Comparison of ENCODE assay signal across 1 cellular context in the genomic region with DNA sequence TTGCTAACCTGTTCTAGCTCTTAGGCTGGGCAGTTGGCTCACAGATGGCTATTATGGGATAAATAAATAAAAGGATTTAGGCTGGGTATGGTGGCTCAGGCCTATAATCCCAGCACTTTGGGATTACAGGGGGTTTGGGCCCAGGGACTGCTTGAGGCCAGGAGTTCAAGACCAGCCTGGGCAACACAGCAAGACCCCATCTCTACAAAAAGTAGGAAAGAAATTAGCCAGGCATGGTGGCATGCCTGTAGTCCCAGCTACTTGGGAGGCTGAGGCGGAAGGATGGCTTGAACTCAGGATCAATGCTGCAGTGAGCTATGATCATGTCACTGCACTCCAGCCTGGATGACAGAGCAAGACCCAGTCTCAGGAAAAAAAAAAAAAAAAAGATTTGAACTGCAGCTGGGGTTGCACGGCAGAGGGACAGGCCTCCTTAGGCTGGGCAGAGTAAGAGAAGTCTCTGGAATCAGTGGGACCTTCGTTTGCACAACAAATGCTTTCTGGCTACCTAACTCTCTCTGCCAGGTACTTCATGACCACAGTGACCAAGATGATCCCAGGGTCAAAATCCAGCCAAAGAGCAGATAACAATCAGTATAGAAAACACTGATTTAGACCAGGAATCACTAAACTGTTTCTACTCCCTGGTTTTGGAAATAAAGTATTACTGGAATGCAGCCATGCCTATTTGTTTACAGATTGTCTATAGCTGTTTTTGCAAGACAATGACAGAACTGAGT.
TF ChIP-seq lines count a peak whose summit lies in the region.

No MANE protein-coding gene starts in this region.

TF ChIP-seq in HepG2, 621 proteins besides CTCF, POLR2A, EP300 and RAD21 (continued from another document and continues in another):
- TF ChIP-seq, protein P1, sequence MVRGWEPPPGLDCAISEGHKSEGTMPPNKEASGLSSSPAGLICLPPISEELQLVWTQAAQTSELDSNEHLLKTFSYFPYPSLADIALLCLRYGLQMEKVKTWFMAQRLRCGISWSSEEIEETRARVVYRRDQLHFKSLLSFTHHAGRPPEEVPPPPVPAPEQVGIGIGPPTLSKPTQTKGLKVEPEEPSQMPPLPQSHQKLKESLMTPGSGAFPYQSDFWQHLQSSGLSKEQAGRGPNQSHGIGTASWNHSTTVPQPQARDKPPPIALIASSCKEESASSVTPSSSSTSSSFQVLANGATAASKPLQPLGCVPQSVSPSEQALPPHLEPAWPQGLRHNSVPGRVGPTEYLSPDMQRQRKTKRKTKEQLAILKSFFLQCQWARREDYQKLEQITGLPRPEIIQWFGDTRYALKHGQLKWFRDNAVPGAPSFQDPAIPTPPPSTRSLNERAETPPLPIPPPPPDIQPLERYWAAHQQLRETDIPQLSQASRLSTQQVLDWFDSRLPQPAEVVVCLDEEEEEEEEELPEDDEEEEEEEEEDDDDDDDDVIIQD (CRISPR knock-in tag; IDR thresholded peaks at IDR 0.05; ENCODE audit: low read depth), result no peak
- TF ChIP-seq, protein P2, sequence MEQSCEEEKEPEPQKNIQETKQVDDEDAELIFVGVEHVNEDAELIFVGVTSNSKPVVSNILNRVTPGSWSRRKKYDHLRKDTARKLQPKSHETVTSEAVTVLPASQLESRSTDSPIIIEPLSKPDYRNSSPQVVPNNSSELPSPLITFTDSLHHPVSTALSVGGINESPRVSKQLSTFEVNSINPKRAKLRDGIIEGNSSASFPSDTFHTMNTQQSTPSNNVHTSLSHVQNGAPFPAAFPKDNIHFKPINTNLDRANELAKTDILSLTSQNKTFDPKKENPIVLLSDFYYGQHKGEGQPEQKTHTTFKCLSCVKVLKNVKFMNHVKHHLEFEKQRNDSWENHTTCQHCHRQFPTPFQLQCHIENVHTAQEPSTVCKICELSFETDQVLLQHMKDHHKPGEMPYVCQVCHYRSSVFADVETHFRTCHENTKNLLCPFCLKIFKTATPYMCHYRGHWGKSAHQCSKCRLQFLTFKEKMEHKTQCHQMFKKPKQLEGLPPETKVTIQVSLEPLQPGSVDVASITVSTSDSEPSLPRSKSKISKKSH (CRISPR knock-in tag; IDR thresholded peaks at IDR 0.05; ENCODE audit: borderline replicate concordance), result no peak
- peak; percentile 30; the same call in 1 of the 2 replicates for TF ChIP-seq HDAC1 (CRISPR knock-in tag; IDR thresholded peaks at IDR 0.05)
- no peak for TF ChIP-seq PTBP1 (IDR thresholded peaks at IDR 0.05; ENCODE audit: low read depth, low read length, poor library complexity, severe bottlenecking)
- no peak for TF ChIP-seq ZFP36L2 (CRISPR knock-in tag; IDR thresholded peaks at IDR 0.05)
- TF ChIP-seq BATF2 (CRISPR knock-in tag; IDR thresholded peaks at IDR 0.05), result no peak
- TF ChIP-seq ZKSCAN5 (CRISPR knock-in tag; IDR thresholded peaks at IDR 0.05), result no peak
- TF ChIP-seq, protein P3, sequence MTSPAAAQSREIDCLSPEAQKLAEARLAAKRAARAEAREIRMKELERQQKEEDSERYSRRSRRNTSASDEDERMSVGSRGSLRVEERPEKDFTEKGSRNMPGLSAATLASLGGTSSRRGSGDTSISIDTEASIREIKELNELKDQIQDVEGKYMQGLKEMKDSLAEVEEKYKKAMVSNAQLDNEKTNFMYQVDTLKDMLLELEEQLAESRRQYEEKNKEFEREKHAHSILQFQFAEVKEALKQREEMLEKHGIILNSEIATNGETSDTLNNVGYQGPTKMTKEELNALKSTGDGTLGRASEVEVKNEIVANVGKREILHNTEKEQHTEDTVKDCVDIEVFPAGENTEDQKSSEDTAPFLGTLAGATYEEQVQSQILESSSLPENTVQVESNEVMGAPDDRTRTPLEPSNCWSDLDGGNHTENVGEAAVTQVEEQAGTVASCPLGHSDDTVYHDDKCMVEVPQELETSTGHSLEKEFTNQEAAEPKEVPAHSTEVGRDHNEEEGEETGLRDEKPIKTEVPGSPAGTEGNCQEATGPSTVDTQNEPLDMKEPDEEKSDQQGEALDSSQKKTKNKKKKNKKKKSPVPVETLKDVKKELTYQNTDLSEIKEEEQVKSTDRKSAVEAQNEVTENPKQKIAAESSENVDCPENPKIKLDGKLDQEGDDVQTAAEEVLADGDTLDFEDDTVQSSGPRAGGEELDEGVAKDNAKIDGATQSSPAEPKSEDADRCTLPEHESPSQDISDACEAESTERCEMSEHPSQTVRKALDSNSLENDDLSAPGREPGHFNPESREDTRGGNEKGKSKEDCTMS (CRISPR knock-in tag; conservative IDR thresholded peaks at IDR 0.05), result no peak
- TF ChIP-seq ELF3 (CRISPR knock-in tag; IDR thresholded peaks at IDR 0.05), result no peak
- TF ChIP-seq, protein P4, sequence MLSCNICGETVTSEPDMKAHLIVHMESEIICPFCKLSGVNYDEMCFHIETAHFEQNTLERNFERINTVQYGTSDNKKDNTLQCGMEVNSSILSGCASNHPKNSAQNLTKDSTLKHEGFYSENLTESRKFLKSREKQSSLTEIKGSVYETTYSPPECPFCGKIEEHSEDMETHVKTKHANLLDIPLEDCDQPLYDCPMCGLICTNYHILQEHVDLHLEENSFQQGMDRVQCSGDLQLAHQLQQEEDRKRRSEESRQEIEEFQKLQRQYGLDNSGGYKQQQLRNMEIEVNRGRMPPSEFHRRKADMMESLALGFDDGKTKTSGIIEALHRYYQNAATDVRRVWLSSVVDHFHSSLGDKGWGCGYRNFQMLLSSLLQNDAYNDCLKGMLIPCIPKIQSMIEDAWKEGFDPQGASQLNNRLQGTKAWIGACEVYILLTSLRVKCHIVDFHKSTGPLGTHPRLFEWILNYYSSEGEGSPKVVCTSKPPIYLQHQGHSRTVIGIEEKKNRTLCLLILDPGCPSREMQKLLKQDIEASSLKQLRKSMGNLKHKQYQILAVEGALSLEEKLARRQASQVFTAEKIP (CRISPR knock-in tag; IDR thresholded peaks at IDR 0.05; ENCODE audit: borderline replicate concordance), result no peak
- no peak for TF ChIP-seq ZNF605 (CRISPR knock-in tag; IDR thresholded peaks at IDR 0.05)
- TF ChIP-seq GABPA (IDR thresholded peaks at IDR 0.05; ENCODE audit: low read depth, low read length), result no peak
- TF ChIP-seq GABPA (CRISPR knock-in tag; IDR thresholded peaks at IDR 0.05; ENCODE audit: low read depth), result 0 out of 2 replicates have a peak, but pooled peaks have one; percentile 9
- no peak for TF ChIP-seq RARG (CRISPR knock-in tag; IDR thresholded peaks at IDR 0.05; ENCODE audit: low read depth)
- no peak for TF ChIP-seq SNAI1 (CRISPR knock-in tag; IDR thresholded peaks at IDR 0.05; ENCODE audit: borderline replicate concordance)
- TF ChIP-seq MAFF (IDR thresholded peaks at IDR 0.05; ENCODE audit: low read depth, low read length), result no peak
- TF ChIP-seq, protein P5, sequence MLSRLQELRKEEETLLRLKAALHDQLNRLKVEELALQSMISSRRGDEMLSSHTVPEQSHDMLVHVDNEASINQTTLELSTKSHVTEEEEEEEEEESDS (CRISPR knock-in tag; IDR thresholded peaks at IDR 0.05; ENCODE audit: borderline replicate concordance), result no peak
- no peak for TF ChIP-seq HNRNPK (IDR thresholded peaks at IDR 0.05; ENCODE audit: low read depth, low read length, poor library complexity, severe bottlenecking)
- no peak for TF ChIP-seq ZNF460 (CRISPR knock-in tag; IDR thresholded peaks at IDR 0.05; ENCODE audit: borderline replicate concordance)
- no peak for TF ChIP-seq ZNF850 (CRISPR knock-in tag; conservative IDR thresholded peaks at IDR 0.05)
- TF ChIP-seq, protein P6, sequence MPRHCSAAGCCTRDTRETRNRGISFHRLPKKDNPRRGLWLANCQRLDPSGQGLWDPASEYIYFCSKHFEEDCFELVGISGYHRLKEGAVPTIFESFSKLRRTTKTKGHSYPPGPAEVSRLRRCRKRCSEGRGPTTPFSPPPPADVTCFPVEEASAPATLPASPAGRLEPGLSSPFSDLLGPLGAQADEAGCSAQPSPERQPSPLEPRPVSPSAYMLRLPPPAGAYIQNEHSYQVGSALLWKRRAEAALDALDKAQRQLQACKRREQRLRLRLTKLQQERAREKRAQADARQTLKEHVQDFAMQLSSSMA (CRISPR knock-in tag; IDR thresholded peaks at IDR 0.05), result no peak
- TF ChIP-seq, protein P7, sequence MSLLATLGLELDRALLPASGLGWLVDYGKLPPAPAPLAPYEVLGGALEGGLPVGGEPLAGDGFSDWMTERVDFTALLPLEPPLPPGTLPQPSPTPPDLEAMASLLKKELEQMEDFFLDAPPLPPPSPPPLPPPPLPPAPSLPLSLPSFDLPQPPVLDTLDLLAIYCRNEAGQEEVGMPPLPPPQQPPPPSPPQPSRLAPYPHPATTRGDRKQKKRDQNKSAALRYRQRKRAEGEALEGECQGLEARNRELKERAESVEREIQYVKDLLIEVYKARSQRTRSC (CRISPR knock-in tag; IDR thresholded peaks at IDR 0.05; ENCODE audit: low read depth), result no peak
- no peak for TF ChIP-seq ZSCAN12 (CRISPR knock-in tag; IDR thresholded peaks at IDR 0.05)
- TF ChIP-seq, protein P8, sequence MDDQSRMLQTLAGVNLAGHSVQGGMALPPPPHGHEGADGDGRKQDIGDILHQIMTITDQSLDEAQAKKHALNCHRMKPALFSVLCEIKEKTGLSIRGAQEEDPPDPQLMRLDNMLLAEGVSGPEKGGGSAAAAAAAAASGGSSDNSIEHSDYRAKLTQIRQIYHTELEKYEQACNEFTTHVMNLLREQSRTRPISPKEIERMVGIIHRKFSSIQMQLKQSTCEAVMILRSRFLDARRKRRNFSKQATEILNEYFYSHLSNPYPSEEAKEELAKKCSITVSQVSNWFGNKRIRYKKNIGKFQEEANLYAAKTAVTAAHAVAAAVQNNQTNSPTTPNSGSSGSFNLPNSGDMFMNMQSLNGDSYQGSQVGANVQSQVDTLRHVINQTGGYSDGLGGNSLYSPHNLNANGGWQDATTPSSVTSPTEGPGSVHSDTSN (CRISPR knock-in tag; IDR thresholded peaks at IDR 0.05; ENCODE audit: borderline replicate concordance), result no peak
- TF ChIP-seq ZNF451 (CRISPR knock-in tag; IDR thresholded peaks at IDR 0.05), result no peak
- TF ChIP-seq ZNF335 (CRISPR knock-in tag; IDR thresholded peaks at IDR 0.05), result no peak
- no peak for TF ChIP-seq ZBTB7B (CRISPR knock-in tag; IDR thresholded peaks at IDR 0.05)
- TF ChIP-seq, protein P9, sequence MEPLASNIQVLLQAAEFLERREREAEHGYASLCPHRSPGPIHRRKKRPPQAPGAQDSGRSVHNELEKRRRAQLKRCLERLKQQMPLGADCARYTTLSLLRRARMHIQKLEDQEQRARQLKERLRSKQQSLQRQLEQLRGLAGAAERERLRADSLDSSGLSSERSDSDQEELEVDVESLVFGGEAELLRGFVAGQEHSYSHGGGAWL (CRISPR knock-in tag; IDR thresholded peaks at IDR 0.05), result no peak
- no peak for TF ChIP-seq NKX3-1 (CRISPR knock-in tag; IDR thresholded peaks at IDR 0.05)
- no peak for TF ChIP-seq ZNF318 (CRISPR knock-in tag; IDR thresholded peaks at IDR 0.05)
- TF ChIP-seq ZNF792 (CRISPR knock-in tag; IDR thresholded peaks at IDR 0.05), result no peak
